Comparison of ENCODE assay signal across 21 cellular contexts in the genomic region with DNA sequence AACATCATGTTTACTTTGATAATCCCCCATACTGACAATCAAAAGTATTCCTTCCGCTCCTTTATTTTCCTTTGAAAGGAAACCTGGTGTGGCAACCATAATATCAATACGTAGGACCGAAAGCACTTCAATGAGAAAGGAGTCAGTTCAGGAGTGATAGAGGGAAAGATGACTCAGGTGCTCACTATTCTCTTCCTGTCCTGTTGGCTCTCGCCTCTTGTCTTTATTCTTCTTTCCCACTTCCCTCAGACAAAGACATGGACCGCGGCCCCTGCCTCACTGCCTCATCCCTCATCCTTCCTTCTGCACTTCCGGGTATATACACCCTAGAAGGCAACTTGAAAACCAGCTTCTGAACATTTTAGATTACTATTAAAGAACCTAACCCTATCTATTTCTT. TPM values are rescaled to one million over a fixed set of nuclear protein-coding genes. Genes with fewer than 3 reads are reported as not detected.
A peak's percentile ranks its signal among the peaks of the same experiment; 100 is the strongest.
DNase-seq lines count a peak whose midpoint lies in the region; ATAC-seq, FAIRE-seq and TF ChIP-seq lines count a peak whose summit lies in the region.
"Had no signal": no experiment of that assay in that cellular context is flagged by ENCODE, and none has a peak within 500 bp of the region (broad histone marks: within the 10 kb centered on the region; RNA-seq: fewer than 3 reads in every experiment).

No MANE protein-coding gene starts in this region.

- TF ChIP-seq CTCF in RWPE1 (conservative IDR thresholded peaks at IDR 0.05; ENCODE audit: low read depth), result no peak

- H3K27ac ChIP-seq in RWPE1, result no peak overlapping the region
- H3K27ac ChIP-seq: GM23248, HL-60 had no signal

- H3K36me3 Mint-ChIP-seq in activated naive CD4-positive, alpha-beta T cell treated with anti-CD3 and anti-CD28 coated beads, Interleukin-2, amount 50 U/mL, for 72 hours, result peaks cover 0 to 6% of the 10 kb centered on the region in 2 donors
- H3K36me3 Mint-ChIP-seq in effector memory CD8-positive, alpha-beta T cell (ENCODE audit: insufficient read depth), result no peaks in the 10 kb centered on the region
- H3K36me3 Mint-ChIP-seq: IgD-negative memory B cell had no signal

- POLR2A ChIA-PET in RWPE1 (lab: Yijun Ruan, JAX; ENCODE audit: low non-redundant PET), result no interaction called here

- no peak for FAIRE-seq in urothelium cell line (lab: Jason Lieb, UNC)

- H3K9me3 Mint-ChIP-seq in activated naive CD4-positive, alpha-beta T cell treated with anti-CD3 and anti-CD28 coated beads, Interleukin-2, amount 50 U/mL, for 72 hours, result no peaks in the 10 kb centered on the region
- no peaks in the 10 kb centered on the region for H3K9me3 Mint-ChIP-seq in effector memory CD8-positive, alpha-beta T cell

- no peak for DNase-seq in activated naive CD4-positive, alpha-beta T cell treated with anti-CD3 and anti-CD28 coated beads, Interleukin-2, amount 50 U/mL, for 72 hours (ENCODE audit: low spot score in 2 of 2)
- DNase-seq in activated naive CD4-positive, alpha-beta T cell (lab: John Stamatoyannopoulos, UW), result no peak
- DNase-seq in RWPE1 (ENCODE audit: low spot score) (peak; percentile 2), urothelium cell line (ENCODE audit: low spot score) (peak; percentile 23)
- no peak for DNase-seq in effector memory CD8-positive, alpha-beta T cell
- DNase-seq in central memory CD4-positive, alpha-beta T cell, result no peak
- DNase-seq: ACHN, C1 segment of cervical spinal cord, GF-D8, GM23248, Karpas-422, NCI-H1417 treated with DMSO at 0.1 percent for 48 hours, NCI-H187 treated with DMSO at 0.1 percent for 48 hours, NCI-H2227 treated with DMSO at 0.1 percent for 48 hours, NCI-H524, NCI-H82, OCI-M1, SHP77 treated with DMSO at 0.1 percent for 48 hours had no signal

- CTCF ChIA-PET in RWPE1 (lab: Yijun Ruan, JAX), result no interaction called here

- ATAC-seq in activated naive CD4-positive, alpha-beta T cell treated with anti-CD3 and anti-CD28 coated beads, Interleukin-2, amount 50 U/mL, for 72 hours, result peak; percentile 66 to 69
- no peak for ATAC-seq in effector memory CD8-positive, alpha-beta T cell (replicated peaks)
- no peak for ATAC-seq in GM21367 (IDR thresholded peaks at IDR 0.05; ENCODE audit: unreplicated experiment)

- H3K4me3 Mint-ChIP-seq in effector memory CD8-positive, alpha-beta T cell, result peak overlapping the region; percentile 22 to 79
- H3K4me3 Mint-ChIP-seq: IgD-negative memory B cell had no signal

- no peak overlapping the region for H3K27ac Mint-ChIP-seq in activated naive CD4-positive, alpha-beta T cell treated with anti-CD3 and anti-CD28 coated beads, Interleukin-2, amount 50 U/mL, for 72 hours
- peak overlapping the region; percentile 2 to 93 for H3K27ac Mint-ChIP-seq in effector memory CD8-positive, alpha-beta T cell
- H3K27ac Mint-ChIP-seq: IgD-negative memory B cell had no signal

- H3K27me3 Mint-ChIP-seq in effector memory CD8-positive, alpha-beta T cell, result no peaks in the 10 kb centered on the region
- H3K27me3 Mint-ChIP-seq: IgD-negative memory B cell had no signal

- H3K4me1 Mint-ChIP-seq in effector memory CD8-positive, alpha-beta T cell (ENCODE audit: low read depth in 2 of 2), result peaks cover 6 to 30% of the 10 kb centered on the region in 2 donors
- H3K4me1 Mint-ChIP-seq: IgD-negative memory B cell had no signal

RNA-seq across cellular contexts. Expression of gene TNIP3, which starts 49.8 kb away (rescaled TPM):
- 1 to 10 TPM; 3.2 to 5.4 TPM for total RNA-seq in activated naive CD4-positive, alpha-beta T cell treated with anti-CD3 and anti-CD28 coated beads, Interleukin-2, amount 50 U/mL, for 72 hours

Comparison
In these comparisons a context has a peak if more than half of its experiments do, and no peak if none do; other contexts are left out.
1. ATAC-seq: peak in activated naive CD4-positive, alpha-beta T cell treated with anti-CD3 and anti-CD28 coated beads, Interleukin-2, amount 50 U/mL, for 72 hours (2 of 2); none in effector memory CD8-positive, alpha-beta T cell (single experiment) and GM21367 (single experiment).
2. DNase-seq: peak in RWPE1 (single experiment) and urothelium cell line (single experiment); none in activated naive CD4-positive, alpha-beta T cell treated with anti-CD3 and anti-CD28 coated beads, Interleukin-2, amount 50 U/mL, for 72 hours (0 of 2), activated naive CD4-positive, alpha-beta T cell (0 of 4), effector memory CD8-positive, alpha-beta T cell (0 of 3) and central memory CD4-positive, alpha-beta T cell (single experiment).
3. H3K27ac Mint-ChIP-seq: peak in effector memory CD8-positive, alpha-beta T cell (2 of 2); none in activated naive CD4-positive, alpha-beta T cell treated with anti-CD3 and anti-CD28 coated beads, Interleukin-2, amount 50 U/mL, for 72 hours (0 of 2).